17 cellular contexts compared by ENCODE assay signal in genomic region chr3:95037927-95038326, GRCh38.
"Had no signal": no experiment of that assay in that cellular context is flagged by ENCODE, and none has a peak within 500 bp of the region (broad histone marks: within the 10 kb centered on the region; RNA-seq: fewer than 3 reads in every experiment).

No MANE protein-coding gene starts in this region.

- H3K27me3 ChIP-seq: right lobe of liver, suprapubic skin, transverse colon, vagina had no signal

- ATAC-seq: effector memory CD8-positive, alpha-beta T cell; left ventricle myocardium superior; lower lobe of right lung; natural killer cell; right lobe of liver; stimulated activated naive CD8-positive, alpha-beta T cell treated with anti-CD3 and anti-CD28 coated beads, Interleukin-15, amount 100 ng/mL, for 72 hours had no signal

- H3K4me1 Mint-ChIP-seq: natural killer cell; neural crest cell; stimulated activated naive CD8-positive, alpha-beta T cell treated with anti-CD3 and anti-CD28 coated beads, Interleukin-15, amount 100 ng/mL, for 72 hours had no signal

- H3K4me3 ChIP-seq: lower lobe of right lung, right lobe of liver, suprapubic skin, transverse colon, vagina had no signal

- H3K4me3 Mint-ChIP-seq: effector memory CD8-positive, alpha-beta T cell; natural killer cell; neural crest cell; stimulated activated naive CD8-positive, alpha-beta T cell treated with anti-CD3 and anti-CD28 coated beads, Interleukin-15, amount 100 ng/mL, for 72 hours had no signal

- H3K36me3 ChIP-seq: lower lobe of right lung, right lobe of liver, suprapubic skin, transverse colon, vagina had no signal

- H3K27me3 Mint-ChIP-seq: effector memory CD8-positive, alpha-beta T cell; progenitor cell of endocrine pancreas; stimulated activated naive CD8-positive, alpha-beta T cell treated with anti-CD3 and anti-CD28 coated beads, Interleukin-15, amount 100 ng/mL, for 72 hours had no signal

- H3K9ac ChIP-seq: parathyroid adenoma had no signal

- H3K27ac Mint-ChIP-seq: effector memory CD8-positive, alpha-beta T cell; natural killer cell; stimulated activated naive CD8-positive, alpha-beta T cell treated with anti-CD3 and anti-CD28 coated beads, Interleukin-15, amount 100 ng/mL, for 72 hours had no signal

- H3K36me3 Mint-ChIP-seq: natural killer cell had no signal

- DNase-seq: cortex of kidney; effector memory CD8-positive, alpha-beta T cell; left ventricle myocardium superior; lower lobe of right lung; natural killer cell; right lobe of liver; small intestine; stimulated activated CD4-positive, alpha-beta T cell treated with anti-CD3 and anti-CD28 coated beads, Interleukin-15, amount 100 ng/mL, for 24 hours; stimulated activated CD4-positive, alpha-beta T cell treated with anti-CD3 and anti-CD28 coated beads, Interleukin-2, amount 100 ng/mL, for 48 hours; stimulated activated naive CD4-positive, alpha-beta T cell; stimulated activated naive CD8-positive, alpha-beta T cell treated with anti-CD3 and anti-CD28 coated beads, Interleukin-15, amount 100 ng/mL, for 72 hours; transverse colon had no signal

- H3K4me1 ChIP-seq: lower lobe of right lung, parathyroid adenoma, right lobe of liver, suprapubic skin, transverse colon, vagina had no signal

- H3K79me2 ChIP-seq: parathyroid adenoma had no signal

- H3K27ac ChIP-seq: lower lobe of right lung, parathyroid adenoma, right lobe of liver, suprapubic skin, transverse colon, vagina had no signal
